ENCODE assay signal across 1 cellular context in the genomic region with DNA sequence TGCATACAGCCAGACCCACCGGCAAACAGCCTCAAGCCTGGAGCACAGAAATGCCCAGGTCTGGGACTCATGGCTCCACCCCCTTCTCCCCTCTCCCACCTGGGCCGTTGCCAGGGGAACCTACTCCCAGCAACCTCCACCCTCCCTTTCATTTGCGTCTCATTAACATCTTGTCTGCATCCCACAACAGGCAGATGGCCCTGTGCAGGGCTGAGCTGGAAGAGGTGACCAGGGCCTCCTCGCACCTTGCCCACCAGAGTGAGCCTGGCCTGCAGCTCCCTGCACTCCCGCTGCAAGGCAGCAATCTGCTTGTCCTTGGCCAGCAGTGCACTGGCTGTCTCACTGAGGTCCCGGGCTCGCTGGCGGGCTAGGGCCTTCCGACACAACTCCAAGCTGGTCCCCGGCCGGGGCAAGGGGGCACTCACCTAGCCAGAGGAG.
TF ChIP-seq lines count a peak whose summit lies in the region.

No MANE protein-coding gene starts in this region.

TF ChIP-seq in K562, 482 proteins besides CTCF, POLR2A, EP300 and RAD21 (continued from another document):
- 0 out of 2 replicates have a peak, but pooled peaks have one; percentile 1 for TF ChIP-seq GABPB1 (CRISPR knock-in tag; IDR thresholded peaks at IDR 0.05)
- no peak for TF ChIP-seq NCOA2 (IDR thresholded peaks at IDR 0.05; ENCODE audit: partially characterized antibody in 2 of 2)
- no peak for TF ChIP-seq FOXA1 (IDR thresholded peaks at IDR 0.05; ENCODE audit: borderline replicate concordance)
- TF ChIP-seq, protein P1, sequence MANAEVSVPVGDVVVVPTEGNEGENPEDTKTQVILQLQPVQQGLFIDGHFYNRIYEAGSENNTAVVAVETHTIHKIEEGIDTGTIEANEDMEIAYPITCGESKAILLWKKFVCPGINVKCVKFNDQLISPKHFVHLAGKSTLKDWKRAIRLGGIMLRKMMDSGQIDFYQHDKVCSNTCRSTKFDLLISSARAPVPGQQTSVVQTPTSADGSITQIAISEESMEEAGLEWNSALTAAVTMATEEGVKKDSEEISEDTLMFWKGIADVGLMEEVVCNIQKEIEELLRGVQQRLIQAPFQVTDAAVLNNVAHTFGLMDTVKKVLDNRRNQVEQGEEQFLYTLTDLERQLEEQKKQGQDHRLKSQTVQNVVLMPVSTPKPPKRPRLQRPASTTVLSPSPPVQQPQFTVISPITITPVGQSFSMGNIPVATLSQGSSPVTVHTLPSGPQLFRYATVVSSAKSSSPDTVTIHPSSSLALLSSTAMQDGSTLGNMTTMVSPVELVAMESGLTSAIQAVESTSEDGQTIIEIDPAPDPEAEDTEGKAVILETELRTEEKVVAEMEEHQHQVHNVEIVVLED (CRISPR knock-in tag; IDR thresholded peaks at IDR 0.05), result no peak
